In the genomic region with DNA sequence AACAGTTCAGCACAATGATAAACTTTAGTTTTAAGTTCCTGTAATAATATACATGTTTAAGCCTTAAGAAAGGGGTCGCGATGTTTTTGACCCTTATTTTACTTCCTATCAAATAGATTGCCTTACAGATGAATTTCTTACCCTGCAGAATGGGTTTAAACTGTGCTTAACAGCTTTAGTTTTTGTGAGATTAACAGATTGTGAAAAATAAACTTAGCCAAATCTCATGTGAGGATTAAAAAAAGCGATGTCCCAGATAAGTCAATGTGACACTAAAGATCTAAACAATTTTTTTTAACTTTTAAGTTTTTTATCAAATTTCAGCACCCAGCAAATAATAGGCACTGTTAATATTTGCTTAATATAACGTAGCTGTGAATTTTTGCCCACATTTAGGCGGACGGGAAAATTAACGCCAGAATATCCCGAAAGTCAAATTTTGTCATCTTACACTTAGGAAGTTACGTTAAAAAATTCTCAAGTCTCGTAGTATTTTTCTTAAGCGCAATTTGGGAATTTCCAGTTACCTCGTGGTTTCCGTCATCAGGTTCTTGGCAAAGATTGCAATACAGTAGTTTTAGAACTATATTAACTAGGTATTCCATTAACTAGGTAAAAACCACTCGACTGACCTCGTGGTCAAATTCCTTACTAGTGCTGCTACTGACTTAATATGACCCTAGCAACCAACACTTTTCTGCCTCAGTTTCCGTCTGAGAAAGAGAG, we compare ENCODE assay signal across 8 cellular contexts. TPM values are rescaled to one million over a fixed set of nuclear protein-coding genes. Genes with fewer than 3 reads are reported as not detected.
A peak's percentile ranks its signal among the peaks of the same experiment; 100 is the strongest.
DNase-seq lines count a peak whose midpoint lies in the region; ATAC-seq and TF ChIP-seq lines count a peak whose summit lies in the region.

No MANE protein-coding gene starts in this region.

- H3K27me3 Mint-ChIP-seq in osteocyte (ENCODE audit: unreplicated experiment): no peaks in the 10 kb centered on the region

- H3K9me3 ChIP-seq in Panc1 (ENCODE audit: control insufficient read depth, insufficient read depth, low read depth, low read length): no peaks in the 10 kb centered on the region

- peaks cover 34% of the 10 kb centered on the region for H3K36me3 Mint-ChIP-seq in osteocyte (ENCODE audit: unreplicated experiment)

- peaks cover 28% of the 10 kb centered on the region for H3K4me1 ChIP-seq in Panc1 (ENCODE audit: control insufficient read depth, insufficient read depth, low read length)

- H3K4me3 ChIP-seq in Panc1 (ENCODE audit: low read depth in 2 of 2, low read length in 2 of 2) (peak overlapping the region; percentile 70 to 86), epithelial cell of proximal tubule (ENCODE audit: low read depth, low read length) (peak overlapping the region; percentile 84)

- DNase-seq in EH (ENCODE audit: low read depth): peak; percentile 32
- DNase-seq in Panc1 (ENCODE audit: low read depth, low spot score): no peak
- peak; percentile 94 for DNase-seq in epithelial cell of proximal tubule (ENCODE audit: low read depth)
- no peak for DNase-seq in osteocyte (ENCODE audit: extremely low spot score, unreplicated experiment)
- no peak for DNase-seq in amygdala (lab: John Stamatoyannopoulos, UW)
- no peak for DNase-seq in middle frontal gyrus (ENCODE audit: extremely low spot score, low spot score)

- peak overlapping the region; percentile 100 for H3K27ac Mint-ChIP-seq in osteocyte (ENCODE audit: unreplicated experiment)

- H3K27me3 ChIP-seq in Panc1 (ENCODE audit: control insufficient read depth, insufficient read depth, low read length): no peaks in the 10 kb centered on the region

- CTCF ChIA-PET in Panc1 (lab: Charles Lee): no interaction called here

- TF ChIP-seq CTCF in Panc1 (IDR thresholded peaks at IDR 0.05): no peak
- no peak for TF ChIP-seq CTCF in epithelial cell of proximal tubule (conservative IDR thresholded peaks at IDR 0.05; ENCODE audit: low read depth, low read length)
- no peak for TF ChIP-seq CTCF in osteocyte (IDR thresholded peaks at IDR 0.05)

- POLR2A ChIA-PET in Panc1 (lab: Charles Lee): interaction anchor here (0.7 to 0.9 kb wide), 3 partner anchors 15 to 208 kb away, joined by 3 to 4 read pairs (median 3); no protein-coding TSS in a partner anchor

- intact Hi-C loops in Panc1 (cut with micrococcal nuclease; ENCODE audit: unreplicated experiment): no loop called here

- H3K4me3 Mint-ChIP-seq in osteocyte (ENCODE audit: unreplicated experiment): peak overlapping the region; percentile 100

- peaks cover 40% of the 10 kb centered on the region for H3K36me3 ChIP-seq in Panc1 (ENCODE audit: control insufficient read depth, insufficient read depth, low read length)

- no peaks in the 10 kb centered on the region for H3K9me3 Mint-ChIP-seq in osteocyte (ENCODE audit: unreplicated experiment)

- peaks cover 56% of the 10 kb centered on the region for H3K4me1 Mint-ChIP-seq in osteocyte (ENCODE audit: unreplicated experiment)

- BruUV-seq in Panc1 (replicated peaks; lab: Mats Ljungman, UMichigan): no TSS peak

- H3K27ac ChIP-seq in Panc1 (ENCODE audit: low read length): peak overlapping the region; percentile 94

- in situ Hi-C loops in Panc1 (cut with HindIII; ENCODE audit: low pct_unique_long_range_greater_than_20kb, low sequenced_read_pairs): no loop called here

- ATAC-seq in Panc1: no peak
- no peak for ATAC-seq in GM19324 (IDR thresholded peaks at IDR 0.05; ENCODE audit: low FRiP score, unreplicated experiment)
- no peak for ATAC-seq in GM18517 (IDR thresholded peaks at IDR 0.05; ENCODE audit: unreplicated experiment)

RNA-seq across cellular contexts. Expression of a gene that starts 1.2 kb away (rescaled TPM):
- total RNA-seq in Panc1 (2021; ENCODE audit: unreplicated experiment) (537 TPM), epithelial cell of proximal tubule (755 and 938 TPM in 2 replicates), osteocyte (424 and 430 TPM in 2 replicates)
- polyA plus RNA-seq in Panc1 (2012; ENCODE audit: insufficient read length): 384 TPM

RNA-seq across cellular contexts. Expression of a gene that starts 11.8 kb away (rescaled TPM):
- 0.28 TPM for total RNA-seq in Panc1 (2021; ENCODE audit: unreplicated experiment)
- not detected for polyA plus RNA-seq in Panc1 (2012; ENCODE audit: insufficient read length)
- 0.07 TPM in 1 of 2 replicates, not detected in the other for total RNA-seq in epithelial cell of proximal tubule
- not detected in 2 replicates for total RNA-seq in osteocyte

Comparison
In these comparisons a context has a peak if more than half of its experiments do, and no peak if none do; other contexts are left out.
1. DNase-seq: peak in EH (single experiment) and epithelial cell of proximal tubule (single experiment); none in Panc1 (single experiment), osteocyte (single experiment), amygdala (0 of 56) and middle frontal gyrus (single experiment).